1 cellular context compared by ENCODE assay signal in genomic region chr7:55052726-55053431, GRCh38.
TF ChIP-seq lines count a peak whose summit lies in the region.

No MANE protein-coding gene starts in this region.

TF ChIP-seq in A549, 52 proteins besides CTCF, POLR2A, EP300 and RAD21 (continued from another document):
- TF ChIP-seq HEYL (CRISPR knock-in tag; IDR thresholded peaks at IDR 0.05) (no peak), FOSL2 (IDR thresholded peaks at IDR 0.05) (no peak), FOSL2 (CRISPR knock-in tag; IDR thresholded peaks at IDR 0.05) (no peak), CHD2 (IDR thresholded peaks at IDR 0.05; ENCODE audit: low read length, partially characterized antibody) (no peak), ZC3H11A (IDR thresholded peaks at IDR 0.05) (no peak), NFE2L2 (conservative IDR thresholded peaks at IDR 0.05; ENCODE audit: low read length) (no peak)
- TF ChIP-seq, protein P1, sequence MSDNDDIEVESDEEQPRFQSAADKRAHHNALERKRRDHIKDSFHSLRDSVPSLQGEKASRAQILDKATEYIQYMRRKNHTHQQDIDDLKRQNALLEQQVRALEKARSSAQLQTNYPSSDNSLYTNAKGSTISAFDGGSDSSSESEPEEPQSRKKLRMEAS (IDR thresholded peaks at IDR 0.05) = no peak
